Comparison of ENCODE assay signal across 10 cellular contexts in genomic region chr14:50668852-50669194, GRCh38. TPM values are rescaled to one million over a fixed set of nuclear protein-coding genes. Genes with fewer than 3 reads are reported as not detected.
A peak's percentile ranks its signal among the peaks of the same experiment; 100 is the strongest.
DNase-seq lines count a peak whose midpoint lies in the region; ATAC-seq and TF ChIP-seq lines count a peak whose summit lies in the region.
"Had no signal": no experiment of that assay in that cellular context is flagged by ENCODE, and none has a peak within 500 bp of the region (broad histone marks: within the 10 kb centered on the region; RNA-seq: fewer than 3 reads in every experiment).

No MANE protein-coding gene starts in this region.

- no peak for DNase-seq in OCI-LY7 (ENCODE audit: low spot score)
- no peak for DNase-seq in fibroblast of mammary gland (ENCODE audit: low read depth)
- DNase-seq in progenitor cell of endocrine pancreas (ENCODE audit: low spot score, unreplicated experiment) = no peak
- no peak for DNase-seq in activated naive CD4-positive, alpha-beta T cell treated with Interleukin-2 at 50 U/mL for 16 hours
- DNase-seq in WTC11 (ENCODE audit: low spot score) = no peak
- DNase-seq in activated gamma-delta T cell treated with Interleukin-2 at 50 U/mL for 16 hours = no peak
- DNase-seq in NCI-H128 (lab: John Stamatoyannopoulos, UW; ENCODE audit: unreplicated experiment) = no peak

- H3K36me3 ChIP-seq in BLaER1 treated with 17β-estradiol and CSF1 and Interleukin-3, amounts not matched to agents 10 nM and 100 nM = peaks cover 4 to 11% (median 9%) of the 10 kb centered on the region in 11 experiments; a peak in 16 of 22 replicates
- peaks cover 10% of the 10 kb centered on the region for H3K36me3 ChIP-seq in OCI-LY7 (ENCODE audit: insufficient read depth, low read length)

- peak overlapping the region in 5 of 11 experiments; percentile 82 to 95 (median 89); a peak in 9 of 22 replicates for H3K27ac ChIP-seq in BLaER1 treated with 17β-estradiol and CSF1 and Interleukin-3, amounts not matched to agents 10 nM and 100 nM
- H3K27ac ChIP-seq in OCI-LY7 (ENCODE audit: low read depth, low read length, poor library complexity, severe bottlenecking) = no peak overlapping the region

- H3K9me3 Mint-ChIP-seq in progenitor cell of endocrine pancreas (ENCODE audit: low read depth) (no peaks in the 10 kb centered on the region), WTC11 (no peaks in the 10 kb centered on the region)
- H3K9me3 Mint-ChIP-seq: activated naive CD4-positive, alpha-beta T cell treated with anti-CD3 and anti-CD28 coated beads, Interleukin-2, amount 50 U/mL, for 24 hours; T-helper 1 cell treated with Interleukin-12 subunit alpha and Interleukin-12 subunit beta and Interleukin-4 antibody, amounts not matched to agents 30 μg/mL and 1 μg/mL, for 36 hours had no signal

- no peaks in the 10 kb centered on the region for H3K9me2 ChIP-seq in OCI-LY7 (ENCODE audit: insufficient read depth, low read length)

- H3K9ac ChIP-seq in BLaER1 treated with 17β-estradiol and CSF1 and Interleukin-3, amounts not matched to agents 10 nM and 100 nM = peak overlapping the region in 10 of 11 experiments; percentile 85 to 96 (median 89); a peak in 11 of 22 replicates

- H3K36me3 Mint-ChIP-seq in progenitor cell of endocrine pancreas (ENCODE audit: insufficient read depth) (peaks cover 6% of the 10 kb centered on the region), WTC11 (peaks cover 11% of the 10 kb centered on the region)

- BruUV-seq in OCI-LY7 (replicated peaks; lab: Mats Ljungman, UMichigan) = TSS peak; percentile 86

- H3K79me2 ChIP-seq in OCI-LY7 (ENCODE audit: insufficient read depth, low read depth, low read length) = peaks cover 23% of the 10 kb centered on the region; the same call in 1 of the 2 replicates

- peak overlapping the region; percentile 77 to 95 (median 88) for H3K4me2 ChIP-seq in BLaER1 treated with 17β-estradiol and CSF1 and Interleukin-3, amounts not matched to agents 10 nM and 100 nM
- H3K4me2 ChIP-seq in OCI-LY7 (ENCODE audit: low read length) = peak overlapping the region; percentile 87

- H3K4me3 Mint-ChIP-seq in progenitor cell of endocrine pancreas (ENCODE audit: low read depth) = no peak overlapping the region
- H3K4me3 Mint-ChIP-seq in WTC11 = no peak overlapping the region
- H3K4me3 Mint-ChIP-seq: activated naive CD4-positive, alpha-beta T cell treated with anti-CD3 and anti-CD28 coated beads, Interleukin-2, amount 50 U/mL, for 24 hours; T-helper 1 cell treated with Interleukin-12 subunit alpha and Interleukin-12 subunit beta and Interleukin-4 antibody, amounts not matched to agents 30 μg/mL and 1 μg/mL, for 36 hours had no signal

- POLR2A ChIA-PET in OCI-LY7 (lab: Charles Lee) (no interaction called here), WTC11 (lab: Charles Lee) (interaction anchor here (0.5 to 1.4 kb wide), 5 partner anchors 9 to 807 kb away, joined by 3 to 5 read pairs (median 3); partner anchors contain the start of gene DMAC2L)

- ATAC-seq in WTC11 = no peak

- H2AFZ ChIP-seq in OCI-LY7 (ENCODE audit: low read length) = peak overlapping the region; percentile 91

- H3K4me3 ChIP-seq in BLaER1 treated with 17β-estradiol and CSF1 and Interleukin-3, amounts not matched to agents 10 nM and 100 nM = peak overlapping the region; percentile 81 to 96 (median 90)
- peak overlapping the region; percentile 92 for H3K4me3 ChIP-seq in OCI-LY7 (ENCODE audit: low read depth, low read length, poor library complexity, severe bottlenecking)
- peak overlapping the region; percentile 69 for H3K4me3 ChIP-seq in fibroblast of mammary gland (ENCODE audit: control insufficient read depth, low read depth, low read length)

- peaks cover 9% of the 10 kb centered on the region for H3K4me1 Mint-ChIP-seq in progenitor cell of endocrine pancreas (ENCODE audit: low read depth)
- peaks cover 19% of the 10 kb centered on the region for H3K4me1 Mint-ChIP-seq in WTC11

- H4K20me1 ChIP-seq in BLaER1 treated with 17β-estradiol and CSF1 and Interleukin-3, amounts not matched to agents 10 nM and 100 nM = peaks cover 0 to 16% (median 0%) of the 10 kb centered on the region in 11 experiments; a peak in 2 of 22 replicates
- H4K20me1 ChIP-seq in OCI-LY7 (ENCODE audit: insufficient read depth, low read length) = no peaks in the 10 kb centered on the region

- H3K27ac Mint-ChIP-seq in progenitor cell of endocrine pancreas (no peak overlapping the region), WTC11 (no peak overlapping the region)
- H3K27ac Mint-ChIP-seq: activated naive CD4-positive, alpha-beta T cell treated with anti-CD3 and anti-CD28 coated beads, Interleukin-2, amount 50 U/mL, for 24 hours; T-helper 1 cell treated with Interleukin-12 subunit alpha and Interleukin-12 subunit beta and Interleukin-4 antibody, amounts not matched to agents 30 μg/mL and 1 μg/mL, for 36 hours had no signal

- CTCF ChIA-PET in OCI-LY7 (lab: Charles Lee; ENCODE audit: unreplicated experiment) = interaction anchor here (0.6 kb wide), 1 partner anchor 60 kb away, joined by 3 read pairs; no protein-coding TSS in a partner anchor
- CTCF ChIA-PET in WTC11 (lab: Charles Lee) = interaction anchor here (1.0 to 1.4 kb wide), 3 partner anchors 68 to 192 kb away, joined by 3 to 6 read pairs (median 5); no protein-coding TSS in a partner anchor

- TF ChIP-seq CTCF in OCI-LY7 (conservative IDR thresholded peaks at IDR 0.05; ENCODE audit: low read length) (no peak), fibroblast of mammary gland (conservative IDR thresholded peaks at IDR 0.05; ENCODE audit: control insufficient read depth, insufficient read depth, low read depth, low read length) (no peak), progenitor cell of endocrine pancreas (IDR thresholded peaks at IDR 0.05; ENCODE audit: unreplicated experiment) (peak; percentile 3), WTC11 (IDR thresholded peaks at IDR 0.05) (no peak)

- no peaks in the 10 kb centered on the region for H3K27me3 Mint-ChIP-seq in progenitor cell of endocrine pancreas
- H3K27me3 Mint-ChIP-seq in WTC11 (ENCODE audit: low read depth) = no peaks in the 10 kb centered on the region
- H3K27me3 Mint-ChIP-seq: activated naive CD4-positive, alpha-beta T cell treated with anti-CD3 and anti-CD28 coated beads, Interleukin-2, amount 50 U/mL, for 24 hours had no signal

- intact Hi-C loops in OCI-LY7 (cut with micrococcal nuclease; ENCODE audit: unreplicated experiment) = loop anchor here (5.0 kb wide), 1 partner anchor 208 kb away; no protein-coding TSS in a partner anchor

- H3K4me1 ChIP-seq in BLaER1 treated with 17β-estradiol and CSF1 and Interleukin-3, amounts not matched to agents 10 nM and 100 nM = peaks cover 18 to 42% (median 29%) of the 10 kb centered on the region in 10 experiments; a peak in 19 of 20 replicates
- peaks cover 22% of the 10 kb centered on the region for H3K4me1 ChIP-seq in OCI-LY7 (ENCODE audit: insufficient read depth, low read length, poor library complexity, severe bottlenecking)

- H3K27me3 ChIP-seq in BLaER1 treated with 17β-estradiol and CSF1 and Interleukin-3, amounts not matched to agents 10 nM and 100 nM = no peaks in the 10 kb centered on the region

- H3K9me3 ChIP-seq in BLaER1 treated with 17β-estradiol and CSF1 and Interleukin-3, amounts not matched to agents 10 nM and 100 nM (replicated peaks in 1 of 11) = no peaks in the 10 kb centered on the region; a peak in 1 of 22 replicates
- H3K9me3 ChIP-seq in OCI-LY7 (ENCODE audit: low read length) = no peaks in the 10 kb centered on the region

TF ChIP-seq in WTC11, 78 proteins besides CTCF, POLR2A, EP300 and RAD21 (continues in another document):
- TF ChIP-seq ZNF138 (CRISPR knock-in tag; conservative IDR thresholded peaks at IDR 0.05) (no peak), HMGXB4 (CRISPR knock-in tag; IDR thresholded peaks at IDR 0.05) (no peak)
- TF ChIP-seq, protein P1, sequence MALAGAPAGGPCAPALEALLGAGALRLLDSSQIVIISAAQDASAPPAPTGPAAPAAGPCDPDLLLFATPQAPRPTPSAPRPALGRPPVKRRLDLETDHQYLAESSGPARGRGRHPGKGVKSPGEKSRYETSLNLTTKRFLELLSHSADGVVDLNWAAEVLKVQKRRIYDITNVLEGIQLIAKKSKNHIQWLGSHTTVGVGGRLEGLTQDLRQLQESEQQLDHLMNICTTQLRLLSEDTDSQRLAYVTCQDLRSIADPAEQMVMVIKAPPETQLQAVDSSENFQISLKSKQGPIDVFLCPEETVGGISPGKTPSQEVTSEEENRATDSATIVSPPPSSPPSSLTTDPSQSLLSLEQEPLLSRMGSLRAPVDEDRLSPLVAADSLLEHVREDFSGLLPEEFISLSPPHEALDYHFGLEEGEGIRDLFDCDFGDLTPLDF (CRISPR knock-in tag; IDR thresholded peaks at IDR 0.05) = no peak
- TF ChIP-seq, protein P2, sequence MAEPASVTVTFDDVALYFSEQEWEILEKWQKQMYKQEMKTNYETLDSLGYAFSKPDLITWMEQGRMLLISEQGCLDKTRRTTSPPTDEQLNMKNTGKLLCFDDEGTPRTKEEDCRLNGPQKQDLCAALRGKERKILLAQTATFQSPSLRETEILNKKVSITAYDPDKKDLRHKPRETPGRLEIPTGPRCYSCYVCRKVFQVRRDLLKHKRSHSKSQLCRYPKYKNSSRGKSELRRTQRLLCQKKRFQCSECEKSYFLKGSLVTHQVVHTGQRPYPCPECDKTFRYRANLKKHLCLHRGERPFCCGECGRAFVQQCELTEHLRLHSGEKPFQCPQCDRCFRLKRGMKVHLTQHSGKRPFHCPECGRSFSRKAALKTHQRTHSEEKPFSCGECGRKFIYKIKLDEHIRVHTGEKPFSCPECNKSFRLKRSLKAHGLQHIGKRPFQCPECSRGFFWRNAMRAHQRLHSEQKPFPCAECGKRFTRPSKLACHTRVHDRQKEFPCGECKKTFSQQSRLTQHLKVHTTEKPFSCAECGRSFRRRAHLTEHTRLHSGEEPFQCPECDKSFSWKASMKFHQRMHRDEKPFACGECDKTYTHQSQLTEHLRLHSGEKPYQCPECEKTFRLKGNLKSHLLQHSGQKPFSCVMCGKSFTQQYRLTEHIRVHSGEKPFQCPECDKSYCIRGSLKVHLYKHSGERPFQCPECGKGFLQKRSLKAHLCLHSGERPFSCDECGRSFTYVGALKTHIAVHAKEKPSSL (CRISPR knock-in tag; conservative IDR thresholded peaks at IDR 0.05) = no peak

RNA-seq across cellular contexts. Expression of gene SAV1, which starts 0.7 kb away (rescaled TPM):
- 6.7 and 10.4 TPM in 2 replicates for total RNA-seq in OCI-LY7 (2014; rRNA removed; shearing (Covaris generic))
- 17.9 and 18.2 TPM in 2 replicates for total RNA-seq in OCI-LY7 (2022)
- 27.0 and 28.3 TPM in 2 replicates for total RNA-seq in progenitor cell of endocrine pancreas
- 59.9 to 64.1 TPM (median 61.0 TPM) in 3 replicates for total RNA-seq in WTC11 (2021)
